ENCODE assay signal across 29 cellular contexts in genomic region chr6:76772951-76773350, GRCh38.
"Had no signal": no experiment of that assay in that cellular context is flagged by ENCODE, and none has a peak within 500 bp of the region (broad histone marks: within the 10 kb centered on the region; RNA-seq: fewer than 3 reads in every experiment).

No MANE protein-coding gene starts in this region.

- H3K4me3 Mint-ChIP-seq: immature natural killer cell; memory B cell; naive thymus-derived CD8-positive, alpha-beta T cell; nephron; neural crest cell; stimulated activated naive B cell treated with anti-CD40 and anti-IgM and Interleukin-4, amounts not matched to agents 10 μg/mL and 1 μg/mL and 100 μg/mL, for 72 hours had no signal

- DNase-seq: hypothalamus; immature natural killer cell; left ventricle myocardium inferior; naive thymus-derived CD8-positive, alpha-beta T cell; nucleus accumbens; pancreas; posterior cingulate gyrus; retina; right cardiac atrium; stimulated activated CD4-positive, alpha-beta T cell treated with anti-CD3 and anti-CD28 coated beads, Interleukin-12 subunit alpha, Interleukin-12 subunit beta, amount 100 ng/mL, for 4 hours; stimulated activated CD4-positive, alpha-beta T cell treated with anti-CD3 and anti-CD28 coated beads, Interleukin-15, amount 100 ng/mL, for 24 hours; stimulated activated CD4-positive, alpha-beta T cell treated with anti-CD3 and anti-CD28 coated beads, Interleukin-2, amount 100 ng/mL, for 24 hours; stimulated activated CD4-positive, alpha-beta T cell treated with anti-CD3 and anti-CD28 coated beads, Interleukin-4, amount 100 ng/mL, for 1 hour; stimulated activated naive B cell treated with anti-CD40 and anti-IgM and Interleukin-4, amounts not matched to agents 10 μg/mL and 1 μg/mL and 100 μg/mL, for 72 hours; stimulated activated naive CD8-positive, alpha-beta T cell treated with anti-CD3 and anti-CD28 coated beads, Interleukin-15, Interleukin-2, amounts not matched to agents 100 U/mL and 50 U/mL, for 24 hours; stomach; testis; thyroid gland; transverse colon; upper lobe of right lung had no signal

- FAIRE-seq: islet of Langerhans, pancreas, urothelium cell line had no signal

- ATAC-seq: naive thymus-derived CD8-positive, alpha-beta T cell; pancreas; right cardiac atrium; sciatic nerve; stimulated activated naive B cell treated with anti-CD40 and anti-IgM and Interleukin-4, amounts not matched to agents 10 μg/mL and 1 μg/mL and 100 μg/mL, for 72 hours; stimulated activated naive CD8-positive, alpha-beta T cell treated with anti-CD3 and anti-CD28 coated beads, Interleukin-15, Interleukin-2, amounts not matched to agents 100 U/mL and 50 U/mL, for 24 hours; upper lobe of right lung had no signal

- H3K27me3 ChIP-seq: pancreas, stomach, testis, thyroid gland, transverse colon, upper lobe of right lung had no signal

- H3K4me3 ChIP-seq: left ventricle myocardium inferior, lung, pancreas, prostate gland, skin epidermis, stomach, testis, thyroid gland, transverse colon, upper lobe of right lung had no signal

- H3K4me1 Mint-ChIP-seq: immature natural killer cell; memory B cell; naive thymus-derived CD8-positive, alpha-beta T cell; neural crest cell; stimulated activated naive B cell treated with anti-CD40 and anti-IgM and Interleukin-4, amounts not matched to agents 10 μg/mL and 1 μg/mL and 100 μg/mL, for 72 hours had no signal

- H3K27me3 Mint-ChIP-seq: memory B cell; naive thymus-derived CD8-positive, alpha-beta T cell; stimulated activated naive B cell treated with anti-CD40 and anti-IgM and Interleukin-4, amounts not matched to agents 10 μg/mL and 1 μg/mL and 100 μg/mL, for 72 hours had no signal

- H3K36me3 Mint-ChIP-seq: immature natural killer cell; memory B cell; naive thymus-derived CD8-positive, alpha-beta T cell; stimulated activated naive B cell treated with anti-CD40 and anti-IgM and Interleukin-4, amounts not matched to agents 10 μg/mL and 1 μg/mL and 100 μg/mL, for 72 hours had no signal

- H3K27ac ChIP-seq: left ventricle myocardium inferior, pancreas, prostate gland, skin epidermis, stomach, testis, thyroid gland, transverse colon, upper lobe of right lung had no signal

- H3K27ac Mint-ChIP-seq: immature natural killer cell; memory B cell; naive thymus-derived CD8-positive, alpha-beta T cell; stimulated activated naive B cell treated with anti-CD40 and anti-IgM and Interleukin-4, amounts not matched to agents 10 μg/mL and 1 μg/mL and 100 μg/mL, for 72 hours had no signal

- H3K36me3 ChIP-seq: left ventricle myocardium inferior, pancreas, prostate gland, stomach, thyroid gland, transverse colon, upper lobe of right lung had no signal

- H3K9me3 ChIP-seq: left ventricle myocardium inferior, pancreas, prostate gland, stomach, testis, thyroid gland, transverse colon, upper lobe of right lung had no signal

- H3K9me3 Mint-ChIP-seq: memory B cell, nephron had no signal

- H3K4me1 ChIP-seq: prostate gland, stomach, transverse colon, upper lobe of right lung had no signal
